8 cellular contexts compared by ENCODE assay signal in the genomic region with DNA sequence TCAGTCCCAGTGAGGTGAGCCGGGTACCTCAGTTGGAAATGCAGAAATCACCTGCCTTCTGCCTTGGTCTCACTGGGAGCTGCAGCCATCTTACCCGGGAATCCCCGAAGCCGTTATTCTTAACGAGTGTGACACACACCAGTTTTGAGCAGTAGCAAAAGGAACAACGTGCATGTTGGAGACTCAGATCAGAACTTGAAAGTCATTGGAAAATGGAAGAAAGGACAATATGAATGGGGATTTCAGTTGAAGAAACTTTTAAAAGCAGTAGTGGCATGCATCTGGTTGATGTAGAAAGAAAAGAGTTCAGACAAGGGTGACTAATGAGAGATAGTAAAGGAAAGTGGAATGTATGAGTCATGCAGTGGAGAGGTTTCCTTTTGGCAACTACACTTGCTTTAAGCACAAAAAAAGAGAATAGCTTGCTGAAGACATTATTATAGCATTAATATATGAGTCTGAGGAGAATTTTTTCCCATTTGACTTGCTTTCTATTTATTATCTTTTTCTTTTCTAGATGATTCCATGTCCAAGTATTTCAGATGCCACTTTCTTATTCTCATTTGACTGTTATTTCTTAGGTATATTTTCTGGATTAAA. TPM values are rescaled to one million over a fixed set of nuclear protein-coding genes. Genes with fewer than 3 reads are reported as not detected.
A peak's percentile ranks its signal among the peaks of the same experiment; 100 is the strongest.
DNase-seq lines count a peak whose midpoint lies in the region; ATAC-seq and TF ChIP-seq lines count a peak whose summit lies in the region.

No MANE protein-coding gene starts in this region.

- ATAC-seq in GM18907 (IDR thresholded peaks at IDR 0.05; ENCODE audit: unreplicated experiment) (peak; percentile 89), HG03135 (IDR thresholded peaks at IDR 0.05; ENCODE audit: unreplicated experiment) (peak; percentile 77)

- H3K27ac ChIP-seq in AG04450 (ENCODE audit: low read depth, low read length) = peak overlapping the region; percentile 63

- peaks cover 8% of the 10 kb centered on the region for H3K9me3 ChIP-seq in AG04450 (ENCODE audit: control insufficient read depth, insufficient read depth, low read length)

- no peak for TF ChIP-seq CTCF in AG04450 (IDR thresholded peaks at IDR 0.05; ENCODE audit: low read depth, low read length)
- TF ChIP-seq CTCF in astrocyte of the cerebellum (IDR thresholded peaks at IDR 0.05; ENCODE audit: low read depth, low read length, missing control alignments) = no peak

- intact Hi-C loops in posterior vena cava (cut with DNase I) = no loop called here

- in situ Hi-C loops in astrocyte of the cerebellum (cut with HindIII; ENCODE audit: low sequenced_read_pairs) = no loop called here

- H3K4me3 ChIP-seq in AG04450 (ENCODE audit: low read depth, low read length) (no peak overlapping the region), astrocyte of the cerebellum (ENCODE audit: low read depth, low read length) (no peak overlapping the region)

- H3K27me3 ChIP-seq in AG04450 (ENCODE audit: control insufficient read depth, insufficient read depth, low read length) = no peaks in the 10 kb centered on the region

- POLR2A ChIA-PET in AG04450 (lab: Yijun Ruan, JAX) = interaction anchor here (2.3 kb wide), 1 partner anchor 55 kb away, joined by 12 read pairs; a partner anchor contains a TSS

- CTCF ChIA-PET in AG04450 (lab: Charles Lee) = interaction anchor here (1.8 kb wide), 1 partner anchor 114 kb away, joined by 6 read pairs; no protein-coding TSS in a partner anchor

- peak; percentile 75 for DNase-seq in AG04450 (ENCODE audit: low read depth, low spot score)
- DNase-seq in RKO (ENCODE audit: low spot score) = peak; percentile 93
- peak; percentile 93 for DNase-seq in astrocyte of the cerebellum (ENCODE audit: low read depth)
- DNase-seq in kidney tubule cell (ENCODE audit: low spot score) = peak; percentile 87
- DNase-seq in stimulated activated CD8-positive, alpha-beta memory T cell treated with anti-CD3 and anti-CD28 coated beads, Interleukin-15, amount 100 ng/mL, for 24 hours (ENCODE audit: low read depth) = peak; percentile 7
- DNase-seq in posterior vena cava (ENCODE audit: low spot score) = no peak

RNA-seq across cellular contexts. Expression of a gene that starts 44.4 kb away (rescaled TPM):
- 0.04 and 0.06 TPM in 2 replicates for polyA plus RNA-seq in AG04450 (2011; rRNA removed)
- polyA minus RNA-seq in AG04450 (2011; rRNA and poly(A)+ RNA removed) = 0.83 TPM in 1 of 2 replicates, not detected in the other
- under 1 TPM in 1 of 2 donors, not detected in 1; 0.93 TPM for total RNA-seq in posterior vena cava

RNA-seq across cellular contexts. Expression of a gene that starts 55.1 kb away (rescaled TPM):
- polyA plus RNA-seq in AG04450 (2011; rRNA removed) = 20.8 and 30.9 TPM in 2 replicates
- polyA minus RNA-seq in AG04450 (2011; rRNA and poly(A)+ RNA removed) = 15.6 and 41.2 TPM in 2 replicates
- 10 to 100 TPM; 41.5 to 43.0 TPM for total RNA-seq in posterior vena cava

RNA-seq across cellular contexts. Expression of a gene that starts 55.4 kb away (rescaled TPM):
- polyA plus RNA-seq in AG04450 (2011; rRNA removed) = 17.1 and 18.1 TPM in 2 replicates
- 28.9 and 32.3 TPM in 2 replicates for polyA minus RNA-seq in AG04450 (2011; rRNA and poly(A)+ RNA removed)
- 10 to 100 TPM; 31.0 to 38.6 TPM for total RNA-seq in posterior vena cava
